ENCODE assay signal across 2 cellular contexts in the genomic region with DNA sequence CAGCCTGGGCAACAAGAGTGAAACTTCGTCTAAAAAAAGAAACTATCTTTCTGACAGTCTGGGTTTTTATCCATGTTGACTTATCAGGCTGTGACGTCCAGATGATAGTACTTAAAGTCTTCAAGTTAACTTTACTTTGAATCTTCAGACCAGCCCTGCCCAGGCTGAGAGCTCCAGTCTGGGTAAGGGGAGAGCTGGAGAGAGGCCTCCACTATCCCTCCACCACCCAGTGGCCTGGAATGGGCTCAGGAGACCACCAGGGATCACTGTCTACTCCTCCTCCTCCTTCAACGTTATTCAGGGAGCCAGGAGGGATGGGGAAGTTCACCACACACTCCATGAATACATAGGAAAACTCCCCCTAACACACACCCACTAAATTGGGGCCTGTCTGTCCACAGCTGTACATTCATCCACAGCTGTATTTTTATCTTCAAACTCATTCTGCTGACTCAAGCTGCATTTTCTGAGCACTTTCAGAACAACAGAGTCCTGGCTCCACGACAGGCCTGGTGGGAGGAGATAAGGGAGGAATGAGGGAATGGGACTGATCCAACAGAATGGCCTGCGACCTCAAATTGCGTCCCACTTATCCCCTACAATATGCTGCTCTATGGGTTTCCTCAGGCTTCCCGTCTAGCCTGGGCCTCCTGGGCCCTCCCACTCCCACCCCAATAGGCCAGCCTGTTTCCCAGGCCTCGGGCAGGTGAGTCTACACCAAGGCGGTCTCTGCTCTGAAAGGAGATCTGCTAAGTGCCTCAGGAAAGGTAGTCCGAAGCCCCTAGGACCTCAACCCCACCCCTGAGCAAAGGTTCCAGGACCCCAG.
TF ChIP-seq lines count a peak whose summit lies in the region.

No MANE protein-coding gene starts in this region.

TF ChIP-seq in HCT116, 20 proteins besides CTCF, POLR2A, EP300 and RAD21 (continued from another document):
- TF ChIP-seq, protein P1, sequence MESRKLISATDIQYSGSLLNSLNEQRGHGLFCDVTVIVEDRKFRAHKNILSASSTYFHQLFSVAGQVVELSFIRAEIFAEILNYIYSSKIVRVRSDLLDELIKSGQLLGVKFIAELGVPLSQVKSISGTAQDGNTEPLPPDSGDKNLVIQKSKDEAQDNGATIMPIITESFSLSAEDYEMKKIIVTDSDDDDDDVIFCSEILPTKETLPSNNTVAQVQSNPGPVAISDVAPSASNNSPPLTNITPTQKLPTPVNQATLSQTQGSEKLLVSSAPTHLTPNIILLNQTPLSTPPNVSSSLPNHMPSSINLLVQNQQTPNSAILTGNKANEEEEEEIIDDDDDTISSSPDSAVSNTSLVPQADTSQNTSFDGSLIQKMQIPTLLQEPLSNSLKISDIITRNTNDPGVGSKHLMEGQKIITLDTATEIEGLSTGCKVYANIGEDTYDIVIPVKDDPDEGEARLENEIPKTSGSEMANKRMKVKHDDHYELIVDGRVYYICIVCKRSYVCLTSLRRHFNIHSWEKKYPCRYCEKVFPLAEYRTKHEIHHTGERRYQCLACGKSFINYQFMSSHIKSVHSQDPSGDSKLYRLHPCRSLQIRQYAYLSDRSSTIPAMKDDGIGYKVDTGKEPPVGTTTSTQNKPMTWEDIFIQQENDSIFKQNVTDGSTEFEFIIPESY (IDR thresholded peaks at IDR 0.05; ENCODE audit: extremely low read depth, insufficient replicate concordance, low read length): no peak
- TF ChIP-seq ELF1 (IDR thresholded peaks at IDR 0.05; ENCODE audit: borderline replicate concordance, low read depth) (no peak), CBX3 (IDR thresholded peaks at IDR 0.05; ENCODE audit: low read depth) (no peak), EZH2phosphoT487 (IDR thresholded peaks at IDR 0.05; ENCODE audit: borderline replicate concordance) (no peak), TCF7L2 (IDR thresholded peaks at IDR 0.05; ENCODE audit: borderline replicate concordance, extremely low read depth, insufficient read depth, insufficient read length) (no peak), EZH2 (IDR thresholded peaks at IDR 0.05) (no peak), SIN3A (IDR thresholded peaks at IDR 0.05; ENCODE audit: low read depth) (no peak), SRF (IDR thresholded peaks at IDR 0.05; ENCODE audit: low read depth) (no peak)
- TF ChIP-seq, protein P2, sequence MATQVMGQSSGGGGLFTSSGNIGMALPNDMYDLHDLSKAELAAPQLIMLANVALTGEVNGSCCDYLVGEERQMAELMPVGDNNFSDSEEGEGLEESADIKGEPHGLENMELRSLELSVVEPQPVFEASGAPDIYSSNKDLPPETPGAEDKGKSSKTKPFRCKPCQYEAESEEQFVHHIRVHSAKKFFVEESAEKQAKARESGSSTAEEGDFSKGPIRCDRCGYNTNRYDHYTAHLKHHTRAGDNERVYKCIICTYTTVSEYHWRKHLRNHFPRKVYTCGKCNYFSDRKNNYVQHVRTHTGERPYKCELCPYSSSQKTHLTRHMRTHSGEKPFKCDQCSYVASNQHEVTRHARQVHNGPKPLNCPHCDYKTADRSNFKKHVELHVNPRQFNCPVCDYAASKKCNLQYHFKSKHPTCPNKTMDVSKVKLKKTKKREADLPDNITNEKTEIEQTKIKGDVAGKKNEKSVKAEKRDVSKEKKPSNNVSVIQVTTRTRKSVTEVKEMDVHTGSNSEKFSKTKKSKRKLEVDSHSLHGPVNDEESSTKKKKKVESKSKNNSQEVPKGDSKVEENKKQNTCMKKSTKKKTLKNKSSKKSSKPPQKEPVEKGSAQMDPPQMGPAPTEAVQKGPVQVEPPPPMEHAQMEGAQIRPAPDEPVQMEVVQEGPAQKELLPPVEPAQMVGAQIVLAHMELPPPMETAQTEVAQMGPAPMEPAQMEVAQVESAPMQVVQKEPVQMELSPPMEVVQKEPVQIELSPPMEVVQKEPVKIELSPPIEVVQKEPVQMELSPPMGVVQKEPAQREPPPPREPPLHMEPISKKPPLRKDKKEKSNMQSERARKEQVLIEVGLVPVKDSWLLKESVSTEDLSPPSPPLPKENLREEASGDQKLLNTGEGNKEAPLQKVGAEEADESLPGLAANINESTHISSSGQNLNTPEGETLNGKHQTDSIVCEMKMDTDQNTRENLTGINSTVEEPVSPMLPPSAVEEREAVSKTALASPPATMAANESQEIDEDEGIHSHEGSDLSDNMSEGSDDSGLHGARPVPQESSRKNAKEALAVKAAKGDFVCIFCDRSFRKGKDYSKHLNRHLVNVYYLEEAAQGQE (IDR thresholded peaks at IDR 0.05; ENCODE audit: low read depth): no peak
- TF ChIP-seq, protein P3, sequence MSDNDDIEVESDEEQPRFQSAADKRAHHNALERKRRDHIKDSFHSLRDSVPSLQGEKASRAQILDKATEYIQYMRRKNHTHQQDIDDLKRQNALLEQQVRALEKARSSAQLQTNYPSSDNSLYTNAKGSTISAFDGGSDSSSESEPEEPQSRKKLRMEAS (IDR thresholded peaks at IDR 0.05): no peak
- TF ChIP-seq, protein P4, sequence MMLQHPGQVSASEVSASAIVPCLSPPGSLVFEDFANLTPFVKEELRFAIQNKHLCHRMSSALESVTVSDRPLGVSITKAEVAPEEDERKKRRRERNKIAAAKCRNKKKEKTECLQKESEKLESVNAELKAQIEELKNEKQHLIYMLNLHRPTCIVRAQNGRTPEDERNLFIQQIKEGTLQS (IDR thresholded peaks at IDR 0.05): no peak
TF ChIP-seq in HCT116: peak in this region for 0.

TF ChIP-seq in WTC11, 78 proteins besides CTCF, POLR2A, EP300 and RAD21 (continued from another document):
- TF ChIP-seq, protein P5, sequence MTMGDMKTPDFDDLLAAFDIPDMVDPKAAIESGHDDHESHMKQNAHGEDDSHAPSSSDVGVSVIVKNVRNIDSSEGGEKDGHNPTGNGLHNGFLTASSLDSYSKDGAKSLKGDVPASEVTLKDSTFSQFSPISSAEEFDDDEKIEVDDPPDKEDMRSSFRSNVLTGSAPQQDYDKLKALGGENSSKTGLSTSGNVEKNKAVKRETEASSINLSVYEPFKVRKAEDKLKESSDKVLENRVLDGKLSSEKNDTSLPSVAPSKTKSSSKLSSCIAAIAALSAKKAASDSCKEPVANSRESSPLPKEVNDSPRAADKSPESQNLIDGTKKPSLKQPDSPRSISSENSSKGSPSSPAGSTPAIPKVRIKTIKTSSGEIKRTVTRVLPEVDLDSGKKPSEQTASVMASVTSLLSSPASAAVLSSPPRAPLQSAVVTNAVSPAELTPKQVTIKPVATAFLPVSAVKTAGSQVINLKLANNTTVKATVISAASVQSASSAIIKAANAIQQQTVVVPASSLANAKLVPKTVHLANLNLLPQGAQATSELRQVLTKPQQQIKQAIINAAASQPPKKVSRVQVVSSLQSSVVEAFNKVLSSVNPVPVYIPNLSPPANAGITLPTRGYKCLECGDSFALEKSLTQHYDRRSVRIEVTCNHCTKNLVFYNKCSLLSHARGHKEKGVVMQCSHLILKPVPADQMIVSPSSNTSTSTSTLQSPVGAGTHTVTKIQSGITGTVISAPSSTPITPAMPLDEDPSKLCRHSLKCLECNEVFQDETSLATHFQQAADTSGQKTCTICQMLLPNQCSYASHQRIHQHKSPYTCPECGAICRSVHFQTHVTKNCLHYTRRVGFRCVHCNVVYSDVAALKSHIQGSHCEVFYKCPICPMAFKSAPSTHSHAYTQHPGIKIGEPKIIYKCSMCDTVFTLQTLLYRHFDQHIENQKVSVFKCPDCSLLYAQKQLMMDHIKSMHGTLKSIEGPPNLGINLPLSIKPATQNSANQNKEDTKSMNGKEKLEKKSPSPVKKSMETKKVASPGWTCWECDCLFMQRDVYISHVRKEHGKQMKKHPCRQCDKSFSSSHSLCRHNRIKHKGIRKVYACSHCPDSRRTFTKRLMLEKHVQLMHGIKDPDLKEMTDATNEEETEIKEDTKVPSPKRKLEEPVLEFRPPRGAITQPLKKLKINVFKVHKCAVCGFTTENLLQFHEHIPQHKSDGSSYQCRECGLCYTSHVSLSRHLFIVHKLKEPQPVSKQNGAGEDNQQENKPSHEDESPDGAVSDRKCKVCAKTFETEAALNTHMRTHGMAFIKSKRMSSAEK (CRISPR knock-in tag; IDR thresholded peaks at IDR 0.05; ENCODE audit: borderline replicate concordance): no peak
- no peak for TF ChIP-seq CREB1 (CRISPR knock-in tag; IDR thresholded peaks at IDR 0.05)
- TF ChIP-seq ZNF671 (CRISPR knock-in tag; IDR thresholded peaks at IDR 0.05): no peak
- TF ChIP-seq NR1H2 (CRISPR knock-in tag; IDR thresholded peaks at IDR 0.05): no peak
- no peak for TF ChIP-seq ZNF219 (CRISPR knock-in tag; IDR thresholded peaks at IDR 0.05; ENCODE audit: borderline replicate concordance)
- TF ChIP-seq OVOL2 (CRISPR knock-in tag; IDR thresholded peaks at IDR 0.05; ENCODE audit: borderline replicate concordance): no peak
- TF ChIP-seq, protein P6, sequence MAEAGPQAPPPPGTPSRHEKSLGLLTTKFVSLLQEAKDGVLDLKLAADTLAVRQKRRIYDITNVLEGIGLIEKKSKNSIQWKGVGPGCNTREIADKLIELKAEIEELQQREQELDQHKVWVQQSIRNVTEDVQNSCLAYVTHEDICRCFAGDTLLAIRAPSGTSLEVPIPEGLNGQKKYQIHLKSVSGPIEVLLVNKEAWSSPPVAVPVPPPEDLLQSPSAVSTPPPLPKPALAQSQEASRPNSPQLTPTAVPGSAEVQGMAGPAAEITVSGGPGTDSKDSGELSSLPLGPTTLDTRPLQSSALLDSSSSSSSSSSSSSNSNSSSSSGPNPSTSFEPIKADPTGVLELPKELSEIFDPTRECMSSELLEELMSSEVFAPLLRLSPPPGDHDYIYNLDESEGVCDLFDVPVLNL (CRISPR knock-in tag; IDR thresholded peaks at IDR 0.05; ENCODE audit: borderline replicate concordance, low read depth): no peak
- no peak for TF ChIP-seq RELA (CRISPR knock-in tag; IDR thresholded peaks at IDR 0.05; ENCODE audit: borderline replicate concordance)
- TF ChIP-seq SMAD3 (CRISPR knock-in tag; IDR thresholded peaks at IDR 0.05; ENCODE audit: borderline replicate concordance): no peak
- TF ChIP-seq GRHL2 (CRISPR knock-in tag; IDR thresholded peaks at IDR 0.05; ENCODE audit: insufficient replicate concordance, severe bottlenecking): no peak
- TF ChIP-seq, protein P7, sequence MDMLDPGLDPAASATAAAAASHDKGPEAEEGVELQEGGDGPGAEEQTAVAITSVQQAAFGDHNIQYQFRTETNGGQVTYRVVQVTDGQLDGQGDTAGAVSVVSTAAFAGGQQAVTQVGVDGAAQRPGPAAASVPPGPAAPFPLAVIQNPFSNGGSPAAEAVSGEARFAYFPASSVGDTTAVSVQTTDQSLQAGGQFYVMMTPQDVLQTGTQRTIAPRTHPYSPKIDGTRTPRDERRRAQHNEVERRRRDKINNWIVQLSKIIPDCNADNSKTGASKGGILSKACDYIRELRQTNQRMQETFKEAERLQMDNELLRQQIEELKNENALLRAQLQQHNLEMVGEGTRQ (CRISPR knock-in tag; IDR thresholded peaks at IDR 0.05): no peak
